12 cellular contexts compared by ENCODE assay signal in the genomic region with DNA sequence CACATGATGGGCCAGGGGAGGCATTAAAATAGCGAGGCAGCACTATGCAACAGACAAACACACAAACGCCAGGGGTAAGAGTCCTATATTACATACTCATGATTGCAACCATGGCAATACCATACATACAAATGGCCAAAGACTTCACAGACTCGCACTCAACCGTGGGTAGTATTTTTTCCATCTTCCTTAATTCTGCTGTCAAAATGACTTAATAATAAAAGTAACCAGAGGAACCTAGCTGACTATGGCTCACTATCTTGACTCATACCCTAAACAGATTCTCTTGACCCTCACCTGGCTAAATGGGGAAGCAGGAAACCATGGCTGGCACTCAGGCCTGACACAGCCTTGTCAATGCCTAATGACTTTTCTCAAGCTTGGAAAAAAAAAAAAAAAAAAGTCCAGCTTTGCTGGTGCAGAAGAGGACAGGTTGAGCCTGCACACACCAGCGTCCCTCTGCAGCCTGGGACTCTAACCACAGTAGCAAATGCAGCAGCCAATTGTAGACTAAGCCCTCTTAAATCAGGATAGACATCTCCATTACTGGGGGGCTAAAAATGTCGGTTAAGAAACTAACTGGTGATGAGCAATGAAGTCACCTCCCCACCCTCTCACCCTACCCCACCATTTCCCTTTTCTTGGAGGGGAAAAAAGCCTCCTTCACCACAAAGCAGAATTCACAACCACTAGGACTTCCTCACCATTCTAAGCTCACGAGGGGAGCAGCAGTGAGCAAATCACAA. TPM values are rescaled to one million over a fixed set of nuclear protein-coding genes. Genes with fewer than 3 reads are reported as not detected.
A peak's percentile ranks its signal among the peaks of the same experiment; 100 is the strongest.
DNase-seq lines count a peak whose midpoint lies in the region; ATAC-seq and TF ChIP-seq lines count a peak whose summit lies in the region.
"Had no signal": no experiment of that assay in that cellular context is flagged by ENCODE, and none has a peak within 500 bp of the region (broad histone marks: within the 10 kb centered on the region; RNA-seq: fewer than 3 reads in every experiment).

No MANE protein-coding gene starts in this region.

- ATAC-seq in activated CD4-positive, alpha-beta T cell treated with anti-CD3 and anti-CD28 coated beads for 36 hours = peak; percentile 21
- no peak for ATAC-seq in GM19467 (IDR thresholded peaks at IDR 0.05; ENCODE audit: unreplicated experiment)

- 28 to 51% (median 34%) methylated on average over 7 of the region's 7 CpGs for WGBS in spleen, 5 donors

- in situ Hi-C loops in HAP-1 (cut with MboI; ENCODE audit: low sequenced_read_pairs) = no loop called here

- H3K27ac ChIP-seq in KOPT-K1 (ENCODE audit: low read depth, low read length, poor library complexity, severe bottlenecking) = peak overlapping the region; percentile 96
- H3K27ac ChIP-seq in spleen = peak overlapping the region in 7 of 8 donors; percentile 34 to 81 (median 69)
- H3K27ac ChIP-seq: coronary artery, thoracic aorta, VCaP had no signal

- no peak for DNase-seq in activated CD4-positive, alpha-beta T cell treated with anti-CD3 and anti-CD28 coated beads for 36 hours
- no peak for DNase-seq in activated CD4-positive, alpha-beta T cell treated with anti-CD3 and anti-CD28 coated beads, Interleukin-2, amount 50 U/mL, for 4 hours
- no peak for DNase-seq in activated naive CD8-positive, alpha-beta T cell treated with anti-CD3 and anti-CD28 coated beads for 36 hours
- DNase-seq in spleen (peak; percentile 23), HAP-1 (ENCODE audit: low spot score in 2 of 2) (no peak), erythroblast (lab: John Stamatoyannopoulos, UW) (no peak)
- DNase-seq: NCI-H2227 treated with DMSO at 0.1 percent for 48 hours had no signal

- H3K27me3 ChIP-seq in spleen (replicated peaks in 1 of 7) (no peaks in the 10 kb centered on the region), HAP-1 (ENCODE audit: low read depth) (no peaks in the 10 kb centered on the region)

- H3K4me1 Mint-ChIP-seq in activated CD4-positive, alpha-beta T cell treated with anti-CD3 and anti-CD28 coated beads for 36 hours = peaks cover 84% of the 10 kb centered on the region
- H3K4me1 Mint-ChIP-seq in activated naive CD8-positive, alpha-beta T cell treated with anti-CD3 and anti-CD28 coated beads for 36 hours = peaks cover 80% of the 10 kb centered on the region

- intact Hi-C loops in activated CD4-positive, alpha-beta T cell treated with anti-CD3 and anti-CD28 coated beads for 36 hours (cut with DNase I, micrococcal nuclease) = loop anchor here in 1 of 2 experiments (5.0 kb wide), 1 partner anchor 34 kb away; no protein-coding TSS in a partner anchor
- intact Hi-C loops in spleen (cut with DNase I; ENCODE audit: low total_unique reads) = no loop called here

- peak overlapping the region in 1 of 8 donors; percentile 26 for H3K4me3 ChIP-seq in spleen
- H3K4me3 ChIP-seq in HAP-1 = no peak overlapping the region
- H3K4me3 ChIP-seq: coronary artery, thoracic aorta had no signal

- H3K27me3 Mint-ChIP-seq in activated CD4-positive, alpha-beta T cell treated with anti-CD3 and anti-CD28 coated beads for 36 hours = no peaks in the 10 kb centered on the region
- H3K27me3 Mint-ChIP-seq in activated naive CD8-positive, alpha-beta T cell treated with anti-CD3 and anti-CD28 coated beads for 36 hours = no peaks in the 10 kb centered on the region

- H3K4me1 ChIP-seq in spleen = peaks cover 66 to 100% (median 92%) of the 10 kb centered on the region in 6 donors
- H3K4me1 ChIP-seq in HAP-1 = no peaks in the 10 kb centered on the region; the same call in 1 of the 2 replicates

- TF ChIP-seq CTCF in spleen (IDR thresholded peaks at IDR 0.05 in 8 of 11, conservative IDR thresholded peaks at IDR 0.05 in 3 of 11) = no peak

- POLR2A ChIA-PET in activated CD4-positive, alpha-beta T cell treated with anti-CD3 and anti-CD28 coated beads for 36 hours (lab: Charles Lee) = interaction anchor here (0.7 kb wide), 1 partner anchor 35 kb away, joined by 3 read pairs; no protein-coding TSS in a partner anchor

- H3K36me3 ChIP-seq in KOPT-K1 (ENCODE audit: insufficient read depth, low read length) = peaks cover 4% of the 10 kb centered on the region; the same call in 1 of the 2 replicates
- H3K36me3 ChIP-seq in spleen = no peaks in the 10 kb centered on the region
- H3K36me3 ChIP-seq in HAP-1 (replicated peaks) = no peaks in the 10 kb centered on the region
- H3K36me3 ChIP-seq: thoracic aorta had no signal

- H3K9me3 Mint-ChIP-seq in activated CD4-positive, alpha-beta T cell treated with anti-CD3 and anti-CD28 coated beads for 36 hours (ENCODE audit: low read depth) = no peaks in the 10 kb centered on the region
- H3K9me3 Mint-ChIP-seq in activated naive CD8-positive, alpha-beta T cell treated with anti-CD3 and anti-CD28 coated beads for 36 hours = no peaks in the 10 kb centered on the region

- no peak for TF ChIP-seq POLR2A in spleen (IDR thresholded peaks at IDR 0.05)
- TF ChIP-seq POLR2A in erythroblast (IDR thresholded peaks at IDR 0.05; ENCODE audit: low read length) = no peak

- H3K9me3 ChIP-seq in KOPT-K1 (ENCODE audit: insufficient read depth, low read length, poor library complexity, severe bottlenecking) (no peaks in the 10 kb centered on the region), spleen (no peaks in the 10 kb centered on the region), HAP-1 (no peaks in the 10 kb centered on the region)
- H3K9me3 ChIP-seq: thoracic aorta had no signal

- peaks cover 21% of the 10 kb centered on the region for H3K36me3 Mint-ChIP-seq in activated CD4-positive, alpha-beta T cell treated with anti-CD3 and anti-CD28 coated beads for 36 hours (ENCODE audit: low read depth)
- peaks cover 34% of the 10 kb centered on the region for H3K36me3 Mint-ChIP-seq in activated naive CD8-positive, alpha-beta T cell treated with anti-CD3 and anti-CD28 coated beads for 36 hours

- H3K27ac Mint-ChIP-seq in activated CD4-positive, alpha-beta T cell treated with anti-CD3 and anti-CD28 coated beads for 36 hours = peak overlapping the region; percentile 87
- peak overlapping the region; percentile 92 for H3K27ac Mint-ChIP-seq in activated naive CD8-positive, alpha-beta T cell treated with anti-CD3 and anti-CD28 coated beads for 36 hours

- CTCF ChIA-PET in activated CD4-positive, alpha-beta T cell treated with anti-CD3 and anti-CD28 coated beads for 36 hours (lab: Charles Lee) = interaction anchor here (0.6 to 1.5 kb wide), 3 partner anchors 11 to 345 kb away, joined by 3 to 5 read pairs (median 4); no protein-coding TSS in a partner anchor

- H3K4me3 Mint-ChIP-seq in activated CD4-positive, alpha-beta T cell treated with anti-CD3 and anti-CD28 coated beads for 36 hours = peak overlapping the region; percentile 1
- H3K4me3 Mint-ChIP-seq in activated naive CD8-positive, alpha-beta T cell treated with anti-CD3 and anti-CD28 coated beads for 36 hours = peak overlapping the region; percentile 19

RNA-seq across cellular contexts. Expression of a gene that starts 23.1 kb away (rescaled TPM):
- 10 to 100 TPM; 45.4 to 47.8 TPM for total RNA-seq in activated CD4-positive, alpha-beta T cell treated with anti-CD3 and anti-CD28 coated beads for 36 hours
- 10 to 100 TPM; 48.8 to 55.4 TPM for total RNA-seq in activated naive CD8-positive, alpha-beta T cell treated with anti-CD3 and anti-CD28 coated beads for 36 hours
- 10 to 100 TPM; 36.5 to 71.4 (median 54.7) TPM for total RNA-seq in spleen
- polyA plus RNA-seq in spleen = 100 to 1,000 TPM in 2 of 3 donors, 10 to 100 TPM in 1; 93.5 to 124 (median 105) TPM

RNA-seq across cellular contexts. Expression of a gene that starts 26.0 kb away (rescaled TPM):
- 10 to 100 TPM; 83.4 to 84.9 TPM for total RNA-seq in activated CD4-positive, alpha-beta T cell treated with anti-CD3 and anti-CD28 coated beads for 36 hours
- 10 to 100 TPM; 63.1 to 67.4 TPM for total RNA-seq in activated naive CD8-positive, alpha-beta T cell treated with anti-CD3 and anti-CD28 coated beads for 36 hours
- 100 to 1,000 TPM; 101 to 271 (median 162) TPM for total RNA-seq in spleen
- polyA plus RNA-seq in spleen = 100 to 1,000 TPM in 2 of 3 donors, 10 to 100 TPM in 1; 44.0 to 126 (median 119) TPM
